Comparison of ENCODE assay signal across 14 cellular contexts in genomic region chr3:39577541-39577940, GRCh38.
"Had no signal": no experiment of that assay in that cellular context is flagged by ENCODE, and none has a peak within 500 bp of the region (broad histone marks: within the 10 kb centered on the region; RNA-seq: fewer than 3 reads in every experiment).

No MANE protein-coding gene starts in this region.

- H3K4me1 ChIP-seq: right atrium auricular region, thyroid gland, uterus had no signal

- H3K4me3 Mint-ChIP-seq: activated CD4-positive, alpha-beta memory T cell treated with anti-CD3 and anti-CD28 coated beads, Interleukin-2, amount 10 ng/mL, durations not matched to agents 7 days and 5 days; activated naive CD8-positive, alpha-beta T cell treated with anti-CD3 and anti-CD28 coated beads for 36 hours; activated T-cell treated with anti-CD3 and anti-CD28 coated beads, Interleukin-2, amount 50 U/mL, for 72 hours; dendritic cell treated with granulocyte-macrophage colony-stimulating factor and Interleukin-4, amounts not matched to agents 40 ng/mL and 50 ng/mL, for 4 days; mesothelial cell of epicardium had no signal

- H3K4me1 Mint-ChIP-seq: activated CD4-positive, alpha-beta memory T cell treated with anti-CD3 and anti-CD28 coated beads, Interleukin-2, amount 10 ng/mL, durations not matched to agents 7 days and 5 days; activated naive CD8-positive, alpha-beta T cell treated with anti-CD3 and anti-CD28 coated beads for 36 hours had no signal

- H3K4me3 ChIP-seq: right atrium auricular region, skin epidermis, thyroid gland, uterus had no signal

- H3K27ac ChIP-seq: right atrium auricular region, skin epidermis, thyroid gland, uterus had no signal

- H3K27me3 ChIP-seq: right atrium auricular region, thyroid gland, uterus had no signal

- H3K36me3 Mint-ChIP-seq: activated naive CD8-positive, alpha-beta T cell treated with anti-CD3 and anti-CD28 coated beads for 36 hours; mesothelial cell of epicardium had no signal

- H3K36me3 ChIP-seq: right atrium auricular region, thyroid gland, uterus had no signal

- H3K27me3 Mint-ChIP-seq: dendritic cell treated with granulocyte-macrophage colony-stimulating factor and Interleukin-4, amounts not matched to agents 40 ng/mL and 50 ng/mL, for 4 days had no signal

- H3K27ac Mint-ChIP-seq: activated CD4-positive, alpha-beta memory T cell treated with anti-CD3 and anti-CD28 coated beads, Interleukin-2, amount 10 ng/mL, durations not matched to agents 7 days and 5 days; activated naive CD8-positive, alpha-beta T cell treated with anti-CD3 and anti-CD28 coated beads for 36 hours; activated T-cell treated with anti-CD3 and anti-CD28 coated beads, Interleukin-2, amount 50 U/mL, for 72 hours; dendritic cell treated with granulocyte-macrophage colony-stimulating factor and Interleukin-4, amounts not matched to agents 40 ng/mL and 50 ng/mL, for 4 days; mesothelial cell of epicardium had no signal

- DNase-seq: activated CD4-positive, alpha-beta memory T cell treated with anti-CD3 and anti-CD28 coated beads, Interleukin-2, amount 10 ng/mL, durations not matched to agents 7 days and 5 days; activated CD8-positive, alpha-beta memory T cell treated with anti-CD3 and anti-CD28 coated beads, Interleukin-2, amount 50 U/mL, for 4 hours; activated gamma-delta T cell treated with Interleukin-2 at 50 U/mL for 16 hours; activated naive CD8-positive, alpha-beta T cell treated with anti-CD3 and anti-CD28 coated beads for 36 hours; activated T-cell treated with anti-CD3 and anti-CD28 coated beads, Interleukin-2, amount 50 U/mL, for 72 hours; anterior cingulate cortex; cerebellar nuclear complex; T-helper 9 cell; thyroid gland; uterus had no signal

- H3K9me3 Mint-ChIP-seq: activated CD4-positive, alpha-beta memory T cell treated with anti-CD3 and anti-CD28 coated beads, Interleukin-2, amount 10 ng/mL, durations not matched to agents 7 days and 5 days; activated naive CD8-positive, alpha-beta T cell treated with anti-CD3 and anti-CD28 coated beads for 36 hours; activated T-cell treated with anti-CD3 and anti-CD28 coated beads, Interleukin-2, amount 50 U/mL, for 72 hours; dendritic cell treated with granulocyte-macrophage colony-stimulating factor and Interleukin-4, amounts not matched to agents 40 ng/mL and 50 ng/mL, for 4 days; mesothelial cell of epicardium had no signal

- H3K9me3 ChIP-seq: right atrium auricular region, thyroid gland, uterus had no signal
